In the genomic region with DNA sequence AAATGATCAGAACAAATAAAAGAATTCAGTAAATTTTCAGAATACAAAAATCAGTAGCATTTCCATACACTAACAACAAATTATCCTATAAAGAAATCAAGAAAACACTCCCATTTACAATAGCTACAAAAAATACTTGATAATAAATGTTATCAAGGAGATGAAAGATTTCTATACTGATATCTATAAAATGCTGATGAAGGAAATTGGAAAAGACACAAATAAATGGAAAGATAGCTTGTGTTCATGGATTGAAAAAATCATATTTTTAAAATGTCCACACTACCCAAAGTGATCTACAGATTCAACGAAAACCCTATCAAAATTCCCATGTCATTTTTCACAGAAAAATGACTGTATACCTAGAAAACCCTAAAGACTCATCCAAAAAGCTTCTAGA, we compare ENCODE assay signal across 2 cellular contexts.
TF ChIP-seq lines count a peak whose summit lies in the region.

No MANE protein-coding gene starts in this region.

TF ChIP-seq in A549, 52 proteins besides CTCF, POLR2A, EP300 and RAD21:
- TF ChIP-seq MAFK (IDR thresholded peaks at IDR 0.05; ENCODE audit: partially characterized antibody) (peak; percentile 72), TP53 (CRISPR knock-in tag; IDR thresholded peaks at IDR 0.05) (no peak)

TF ChIP-seq in IMR-90, 13 proteins besides CTCF, POLR2A, EP300 and RAD21:
- TF ChIP-seq MAFK (IDR thresholded peaks at IDR 0.05; ENCODE audit: low read depth, low read length) (0 out of 2 replicates have a peak, but pooled peaks have one; percentile 24), MXI1 (IDR thresholded peaks at IDR 0.05; ENCODE audit: borderline replicate concordance, low read depth, low read length) (no peak)
